In the genomic region with DNA sequence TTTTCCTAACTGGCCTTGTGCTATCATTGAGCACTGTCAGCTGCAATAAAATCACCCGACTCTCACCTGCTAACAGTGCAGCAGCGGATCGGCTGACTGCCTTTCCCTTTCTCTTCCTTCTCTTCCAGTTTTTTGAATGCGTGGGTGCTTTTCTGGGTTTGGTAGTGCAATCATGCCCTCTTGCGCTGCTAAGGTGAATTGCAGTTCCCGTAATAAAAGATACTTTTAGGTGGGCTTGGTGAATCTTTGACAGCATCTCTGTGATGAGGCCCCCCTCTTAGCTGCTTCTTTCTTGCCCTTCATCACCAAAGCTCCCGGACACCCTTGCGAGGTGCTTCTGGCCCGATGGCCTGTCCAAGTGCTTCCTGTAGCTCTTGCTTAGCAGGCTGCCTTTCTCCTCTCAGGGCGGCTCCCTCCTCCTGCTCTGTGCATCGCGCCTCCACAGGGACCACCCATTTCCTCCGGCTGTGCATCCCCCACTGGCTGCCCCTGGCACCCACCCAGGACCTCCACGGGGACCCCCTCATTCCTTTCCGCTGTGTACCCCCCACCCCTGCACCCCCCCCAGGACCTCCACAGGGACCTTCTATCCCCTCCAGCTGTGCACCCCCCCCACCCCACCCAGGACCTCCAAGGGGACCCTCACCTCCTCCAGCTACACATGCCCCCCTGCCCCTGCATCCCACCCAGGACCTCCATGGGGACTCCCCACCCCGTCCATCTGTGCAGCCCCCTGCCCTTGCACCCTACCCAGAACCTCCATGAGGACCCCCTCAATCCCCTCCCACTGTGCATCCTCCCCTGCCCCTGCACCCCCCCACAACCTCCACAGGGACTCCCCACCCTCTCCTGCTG, we compare ENCODE assay signal across 8 cellular contexts. TPM values are rescaled to one million over a fixed set of nuclear protein-coding genes. Genes with fewer than 3 reads are reported as not detected.
DNase-seq lines count a peak whose midpoint lies in the region; ATAC-seq and TF ChIP-seq lines count a peak whose summit lies in the region.

No MANE protein-coding gene starts in this region.

- TF ChIP-seq POLR2A in adrenal gland (IDR thresholded peaks at IDR 0.05): no peak
- no peak for TF ChIP-seq POLR2A in prostate gland (IDR thresholded peaks at IDR 0.05)

- TF ChIP-seq CTCF in LNCAP (IDR thresholded peaks at IDR 0.05) (peak; percentile 91), RWPE1 (conservative IDR thresholded peaks at IDR 0.05; ENCODE audit: low read depth) (peak; percentile 82), adrenal gland (IDR thresholded peaks at IDR 0.05) (peak; percentile 76 to 98 (median 91)), prostate gland (IDR thresholded peaks at IDR 0.05) (peak; percentile 68 to 88 (median 77))

- 9 to 14% (median 11%) methylated on average over 12 to 16 of the region's 16 CpGs for WGBS in adrenal gland, 4 donors
- WGBS in prostate gland: 12% methylated on average over 16 of the region's 16 CpGs

- DNase-seq in DMS153 treated with DMSO at 0.1 percent for 48 hours (lab: John Stamatoyannopoulos, UW; ENCODE audit: unreplicated experiment): peak; percentile 13
- DNase-seq in RWPE1 (ENCODE audit: low spot score): peak; percentile 48
- peak in 5 of 7 donors; percentile 47 to 76 (median 64) for DNase-seq in adrenal gland
- DNase-seq in Right ventricle myocardium superior: peak; percentile 44
- DNase-seq in prostate gland (ENCODE audit: low spot score): peak; percentile 42

- no peak overlapping the region for H3K4me3 ChIP-seq in adrenal gland
- H3K4me3 ChIP-seq in prostate gland: peak overlapping the region in 1 of 2 donors; percentile 12

- H3K4me1 ChIP-seq in adrenal gland (replicated peaks in 1 of 2) (peaks cover 4 to 9% of the 10 kb centered on the region in 2 donors), prostate gland (replicated peaks) (no peaks in the 10 kb centered on the region)

- POLR2A ChIA-PET in RWPE1 (lab: Yijun Ruan, JAX; ENCODE audit: low non-redundant PET): no interaction called here

- H3K27me3 ChIP-seq in adrenal gland (no peaks in the 10 kb centered on the region), prostate gland (replicated peaks; ENCODE audit: insufficient read depth) (no peaks in the 10 kb centered on the region)

- H3K9me3 ChIP-seq in adrenal gland (replicated peaks in 1 of 3) (no peaks in the 10 kb centered on the region), prostate gland (no peaks in the 10 kb centered on the region)

- intact Hi-C loops in adrenal gland (cut with DNase I) (loop anchor here in 1 of 2 donors (2.0 kb wide), 1 partner anchor 25 kb away; no protein-coding TSS in a partner anchor), Right ventricle myocardium superior (cut with DNase I) (loop anchor here (2.0 to 10.0 kb wide), 2 partner anchors 23 to 93 kb away; no protein-coding TSS in a partner anchor), prostate gland (cut with DNase I) (loop anchor here (1.0 kb wide), 1 partner anchor 24 kb away; no protein-coding TSS in a partner anchor)

- H3K27ac ChIP-seq in RWPE1: no peak overlapping the region
- H3K27ac ChIP-seq in adrenal gland: no peak overlapping the region
- H3K27ac ChIP-seq in prostate gland: no peak overlapping the region

- ATAC-seq in Right ventricle myocardium superior (ENCODE audit: poor library complexity): peak; percentile 51
- ATAC-seq in HG02973 (IDR thresholded peaks at IDR 0.05; ENCODE audit: unreplicated experiment): no peak
- no peak for ATAC-seq in HG03378 (IDR thresholded peaks at IDR 0.05; ENCODE audit: unreplicated experiment)

- CTCF ChIA-PET in RWPE1 (lab: Yijun Ruan, JAX): interaction anchor here (0.6 to 1.7 kb wide), 6 partner anchors 8 to 409 kb away, joined by 3 to 8 read pairs (median 4); no protein-coding TSS in a partner anchor

- no peaks in the 10 kb centered on the region for H3K36me3 ChIP-seq in adrenal gland (replicated peaks in 1 of 2)
- no peaks in the 10 kb centered on the region for H3K36me3 ChIP-seq in prostate gland

RNA-seq across cellular contexts. Expression of gene RPL32, which starts 50.8 kb away (rescaled TPM):
- total RNA-seq in adrenal gland (1,000 to 10,000 TPM in 5 of 8 donors, 100 to 1,000 TPM in 3; 695 to 2,605 (median 1,261) TPM), Right ventricle myocardium superior (868 TPM), prostate gland (1,000 to 10,000 TPM in 1 of 2 donors, 100 to 1,000 TPM in 1; 851 to 1,881 TPM)
- 1,000 to 10,000 TPM; 1,244 to 2,745 (median 2,081) TPM for polyA plus RNA-seq in adrenal gland

Comparison
In these comparisons a context has a peak if more than half of its experiments do, and no peak if none do; other contexts are left out.
1. DNase-seq: peak in every context shown above with its lines; median percentile 64 in adrenal gland; 48 in RWPE1; 44 in Right ventricle myocardium superior; 42 in prostate gland; 13 in DMS153 treated with DMSO at 0.1 percent for 48 hours.